ENCODE assay signal across 14 cellular contexts in genomic region chr2:190465060-190465459, GRCh38. TPM values are rescaled to one million over a fixed set of nuclear protein-coding genes. Genes with fewer than 3 reads are reported as not detected.
DNase-seq lines count a peak whose midpoint lies in the region; ATAC-seq and TF ChIP-seq lines count a peak whose summit lies in the region.
"Had no signal": no experiment of that assay in that cellular context is flagged by ENCODE, and none has a peak within 500 bp of the region (broad histone marks: within the 10 kb centered on the region; RNA-seq: fewer than 3 reads in every experiment).

No MANE protein-coding gene starts in this region.

- WGBS in body of pancreas, 2 donors: 38 to 44% methylated on average over 2 of the region's 2 CpGs

- ATAC-seq in GM18517 (IDR thresholded peaks at IDR 0.05; ENCODE audit: unreplicated experiment) (peak; percentile 71), GM19463 (IDR thresholded peaks at IDR 0.05; ENCODE audit: unreplicated experiment) (peak; percentile 35), HG03066 (IDR thresholded peaks at IDR 0.05; ENCODE audit: low read depth, unreplicated experiment) (peak; percentile 33), body of pancreas (no peak), GM21737 (IDR thresholded peaks at IDR 0.05; ENCODE audit: unreplicated experiment) (no peak)

- H3K27ac Mint-ChIP-seq in activated naive CD8-positive, alpha-beta T cell treated with anti-CD3 and anti-CD28 coated beads for 36 hours: peak overlapping the region; percentile 25
- H3K27ac Mint-ChIP-seq: activated naive CD4-positive, alpha-beta T cell treated with anti-CD3 and anti-CD28 coated beads, Interleukin-2, amount 10 ng/mL, durations not matched to agents 7 days and 5 days had no signal

- intact Hi-C loops in body of pancreas (cut with DNase I): no loop called here

- H3K9me3 Mint-ChIP-seq in activated naive CD8-positive, alpha-beta T cell treated with anti-CD3 and anti-CD28 coated beads for 36 hours: no peaks in the 10 kb centered on the region

- DNase-seq in activated naive CD8-positive, alpha-beta T cell treated with anti-CD3 and anti-CD28 coated beads for 36 hours: no peak
- no peak for DNase-seq in activated CD4-positive, alpha-beta T cell treated with anti-CD3 and anti-CD28 coated beads, Interleukin-2, amount 50 U/mL, for 4 hours
- DNase-seq in body of pancreas: no peak
- DNase-seq: activated CD4-positive, CD25-positive, alpha-beta regulatory T cell; activated naive CD4-positive, alpha-beta T cell treated with anti-CD3 and anti-CD28 coated beads, Interleukin-2, amount 10 ng/mL, durations not matched to agents 7 days and 5 days; MG63; NCI-H524; SHP77; stimulated activated CD4-positive, alpha-beta T cell treated with anti-CD3 and anti-CD28 coated beads, Interleukin-4, amount 100 ng/mL, for 24 hours had no signal

- H3K4me3 Mint-ChIP-seq in activated naive CD8-positive, alpha-beta T cell treated with anti-CD3 and anti-CD28 coated beads for 36 hours: no peak overlapping the region
- H3K4me3 Mint-ChIP-seq: activated naive CD4-positive, alpha-beta T cell treated with anti-CD3 and anti-CD28 coated beads, Interleukin-2, amount 10 ng/mL, durations not matched to agents 7 days and 5 days had no signal

- TF ChIP-seq POLR2A in body of pancreas (IDR thresholded peaks at IDR 0.05): no peak

- no peaks in the 10 kb centered on the region for H3K9me3 ChIP-seq in body of pancreas
- H3K9me3 ChIP-seq: MG63 had no signal

- TF ChIP-seq CTCF in body of pancreas (IDR thresholded peaks at IDR 0.05): no peak

- H3K36me3 Mint-ChIP-seq in activated naive CD8-positive, alpha-beta T cell treated with anti-CD3 and anti-CD28 coated beads for 36 hours: peaks cover 41% of the 10 kb centered on the region

- H3K27me3 Mint-ChIP-seq in activated naive CD8-positive, alpha-beta T cell treated with anti-CD3 and anti-CD28 coated beads for 36 hours: no peaks in the 10 kb centered on the region
- H3K27me3 Mint-ChIP-seq: activated naive CD4-positive, alpha-beta T cell treated with anti-CD3 and anti-CD28 coated beads, Interleukin-2, amount 10 ng/mL, durations not matched to agents 7 days and 5 days had no signal

- H3K27me3 ChIP-seq in body of pancreas: no peaks in the 10 kb centered on the region
- H3K27me3 ChIP-seq: MG63 had no signal

- no peaks in the 10 kb centered on the region for H3K36me3 ChIP-seq in body of pancreas (replicated peaks in 1 of 2; ENCODE audit: insufficient read depth in 1 of 2, low read depth in 2 of 2)
- H3K36me3 ChIP-seq: MG63 had no signal

- H3K27ac ChIP-seq in body of pancreas: no peak overlapping the region

- peaks cover 65% of the 10 kb centered on the region for H3K4me1 Mint-ChIP-seq in activated naive CD8-positive, alpha-beta T cell treated with anti-CD3 and anti-CD28 coated beads for 36 hours

- no peak overlapping the region for H3K4me3 ChIP-seq in body of pancreas
- H3K4me3 ChIP-seq: lung, MG63 had no signal

- peaks cover 24% of the 10 kb centered on the region for H3K4me1 ChIP-seq in body of pancreas

RNA-seq across cellular contexts. Expression of gene MFSD6, which starts 56.9 kb away (rescaled TPM):
- total RNA-seq in activated naive CD8-positive, alpha-beta T cell treated with anti-CD3 and anti-CD28 coated beads for 36 hours: 10 to 100 TPM; 45.6 to 51.1 TPM
- 10 to 100 TPM; 38.7 to 46.8 TPM for total RNA-seq in body of pancreas

Comparison
In these comparisons a context has a peak if more than half of its experiments do, and no peak if none do; other contexts are left out.
1. ATAC-seq: peak in GM18517 (single experiment), GM19463 (single experiment) and HG03066 (single experiment); none in body of pancreas (single experiment) and GM21737 (single experiment).